12 cellular contexts compared by ENCODE assay signal in genomic region chr13:51549050-51549449, GRCh38. TPM values are rescaled to one million over a fixed set of nuclear protein-coding genes. Genes with fewer than 3 reads are reported as not detected.
DNase-seq lines count a peak whose midpoint lies in the region; ATAC-seq, FAIRE-seq and TF ChIP-seq lines count a peak whose summit lies in the region.
"Had no signal": no experiment of that assay in that cellular context is flagged by ENCODE, and none has a peak within 500 bp of the region (broad histone marks: within the 10 kb centered on the region; RNA-seq: fewer than 3 reads in every experiment).

No MANE protein-coding gene starts in this region.

- H3K27ac ChIP-seq in mesendoderm (ENCODE audit: low read depth, low read length), result no peak overlapping the region
- H3K27ac ChIP-seq: SJSA1 had no signal

- no peak overlapping the region for H3K56ac ChIP-seq in mesendoderm (ENCODE audit: low read length)

- no peaks in the 10 kb centered on the region for H3K27me3 ChIP-seq in mesendoderm (ENCODE audit: insufficient read depth, low read length, poor library complexity)
- H3K27me3 ChIP-seq: SJSA1 had no signal

- H3K4ac ChIP-seq in mesendoderm (ENCODE audit: low read depth, low read length), result no peak overlapping the region

- peaks cover 5% of the 10 kb centered on the region for H3K27me3 Mint-ChIP-seq in nephron progenitor cell (ENCODE audit: low read depth, poor library complexity)
- H3K27me3 Mint-ChIP-seq: memory B cell had no signal

- H3K23ac ChIP-seq in mesendoderm (ENCODE audit: low read length), result no peak overlapping the region

- H3K4me1 ChIP-seq in mesendoderm (ENCODE audit: control insufficient read depth, low read depth, low read length), result no peaks in the 10 kb centered on the region

- no CpG with 5 or more reads among the region's 3 CpGs for WGBS in mesendoderm (ENCODE audit: extremely low coverage, insufficient coverage, low lambda C conversion rate)

- no peak overlapping the region for H3K18ac ChIP-seq in mesendoderm (ENCODE audit: low read length)

- H4K8ac ChIP-seq in mesendoderm (ENCODE audit: low read depth, low read length), result no peak overlapping the region

- DNase-seq in GM18507 (ENCODE audit: extremely low spot score, insufficient read length, low read depth), result no peak
- DNase-seq in NOMO-1 treated with dmso at 0.1 percent for 144 hours (lab: John Stamatoyannopoulos, UW; ENCODE audit: unreplicated experiment), result peak; percentile 80
- DNase-seq in mesendoderm, result peak; percentile 75
- no peak for DNase-seq in nephron progenitor cell
- no peak for DNase-seq in DMS79 (lab: John Stamatoyannopoulos, UW)
- no peak for DNase-seq in germinal center (ENCODE audit: low spot score)
- DNase-seq: activated naive CD4-positive, alpha-beta T cell treated with anti-CD3 and anti-CD28 coated beads for 36 hours; stimulated activated CD4-positive, alpha-beta T cell treated with anti-CD3 and anti-CD28 coated beads, Interleukin-4, amount 100 ng/mL, for 1 hour had no signal

- no peak overlapping the region for H2BK5ac ChIP-seq in mesendoderm (ENCODE audit: low read length)

- H3K4me3 ChIP-seq in mesendoderm (ENCODE audit: low read length), result no peak overlapping the region
- H3K4me3 ChIP-seq: SJSA1 had no signal

- no peak overlapping the region for H2AK5ac ChIP-seq in mesendoderm (ENCODE audit: low read length)

- H3K36me3 Mint-ChIP-seq in nephron progenitor cell (ENCODE audit: low read depth), result no peaks in the 10 kb centered on the region
- H3K36me3 Mint-ChIP-seq: memory B cell had no signal

- no peak overlapping the region for H3K4me2 ChIP-seq in mesendoderm (ENCODE audit: low read length)

- no peaks in the 10 kb centered on the region for H3K4me1 Mint-ChIP-seq in nephron progenitor cell

- no peak overlapping the region for H3K9ac ChIP-seq in mesendoderm (ENCODE audit: low read length)

- peak; percentile 60 for ATAC-seq in HG02588 (IDR thresholded peaks at IDR 0.05; ENCODE audit: unreplicated experiment)
- no peak for ATAC-seq in HG03571 (IDR thresholded peaks at IDR 0.05; ENCODE audit: unreplicated experiment)

- TF ChIP-seq CTCF in nephron progenitor cell (IDR thresholded peaks at IDR 0.05), result no peak

- H2BK15ac ChIP-seq in mesendoderm (replicated peaks; ENCODE audit: low read depth), result no peak overlapping the region

- H3K4me3 Mint-ChIP-seq in nephron progenitor cell, result no peak overlapping the region
- H3K4me3 Mint-ChIP-seq: activated naive CD4-positive, alpha-beta T cell treated with anti-CD3 and anti-CD28 coated beads for 36 hours; memory B cell had no signal

- peak; percentile 52 for FAIRE-seq in GM18507 (lab: Jason Lieb, UNC)

- no peaks in the 10 kb centered on the region for H3K36me3 ChIP-seq in mesendoderm (ENCODE audit: control insufficient read depth, insufficient read depth, low read length)
- H3K36me3 ChIP-seq: SJSA1 had no signal

- H3K79me2 ChIP-seq in mesendoderm (ENCODE audit: control insufficient read depth, insufficient read depth, low read length), result no peaks in the 10 kb centered on the region

- no peak overlapping the region for H3K27ac Mint-ChIP-seq in nephron progenitor cell
- H3K27ac Mint-ChIP-seq: activated naive CD4-positive, alpha-beta T cell treated with anti-CD3 and anti-CD28 coated beads for 36 hours; memory B cell had no signal

- peaks cover 13% of the 10 kb centered on the region for H3K9me3 Mint-ChIP-seq in nephron progenitor cell
- H3K9me3 Mint-ChIP-seq: activated naive CD4-positive, alpha-beta T cell treated with anti-CD3 and anti-CD28 coated beads for 36 hours; memory B cell had no signal

- H2BK120ac ChIP-seq in mesendoderm (ENCODE audit: low read depth, low read length), result no peak overlapping the region

- H4K5ac ChIP-seq in mesendoderm (ENCODE audit: low read length), result no peak overlapping the region

- no peaks in the 10 kb centered on the region for H3K79me1 ChIP-seq in mesendoderm (ENCODE audit: low read length)

RNA-seq across cellular contexts. Expression of gene WDFY2, which starts 35.2 kb away (rescaled TPM):
- 5.7 TPM for polyA plus RNA-seq in mesendoderm (2013, experiment 1 of 2)
- polyA plus RNA-seq in mesendoderm (2013, experiment 2 of 2), result 6.1 TPM

Comparison
In these comparisons a context has a peak if more than half of its experiments do, and no peak if none do; other contexts are left out.
1. DNase-seq: peak in NOMO-1 treated with dmso at 0.1 percent for 144 hours (single experiment) and mesendoderm (single experiment); none in GM18507 (single experiment), nephron progenitor cell (single experiment), DMS79 (single experiment) and germinal center (single experiment).